In genomic region chr16:89241187-89242003, GRCh38 we compare ENCODE assay signal across 8 cellular contexts. TPM values are rescaled to one million over a fixed set of nuclear protein-coding genes. Genes with fewer than 3 reads are reported as not detected.
DNase-seq lines count a peak whose midpoint lies in the region; ATAC-seq and TF ChIP-seq lines count a peak whose summit lies in the region.

No MANE protein-coding gene starts in this region.

- ATAC-seq in GM21576 (IDR thresholded peaks at IDR 0.05; ENCODE audit: unreplicated experiment) (peak; percentile 57), left ventricle myocardium superior (peak; percentile 80), psoas muscle (peak; percentile 75 to 81 (median 77))

- no peaks in the 10 kb centered on the region for H3K9me3 ChIP-seq in Loucy (ENCODE audit: insufficient read depth, low read depth, low read length)
- H3K9me3 ChIP-seq in psoas muscle = no peaks in the 10 kb centered on the region

- no peaks in the 10 kb centered on the region for H3K79me2 ChIP-seq in Loucy (ENCODE audit: insufficient read depth, low read length)

- no peaks in the 10 kb centered on the region for H3K27me3 ChIP-seq in Loucy (ENCODE audit: insufficient read depth, low read length, poor library complexity, severe bottlenecking)
- H3K27me3 ChIP-seq in psoas muscle (ENCODE audit: insufficient read depth in 3 of 3, low read length in 2 of 3) = no peaks in the 10 kb centered on the region

- H3K9ac ChIP-seq in Loucy (ENCODE audit: low read depth, low read length, poor library complexity, severe bottlenecking) = peak overlapping the region; percentile 76

- H3K36me3 ChIP-seq in Loucy (ENCODE audit: insufficient read depth, low read length) (no peaks in the 10 kb centered on the region), psoas muscle (ENCODE audit: insufficient read depth in 1 of 2, low read depth in 1 of 2) (no peaks in the 10 kb centered on the region), urinary bladder (ENCODE audit: insufficient read depth) (no peaks in the 10 kb centered on the region)

- H3F3A ChIP-seq in Loucy (ENCODE audit: low read depth) = peaks cover 4% of the 10 kb centered on the region; the same call in 1 of the 2 replicates

- H3K9me2 ChIP-seq in Loucy (replicated peaks; ENCODE audit: low read depth, low read length) = no peaks in the 10 kb centered on the region

- intact Hi-C loops in left ventricle myocardium superior (cut with micrococcal nuclease) (no loop called here), psoas muscle (cut with DNase I) (no loop called here)

- H3K27ac ChIP-seq in psoas muscle (peak overlapping the region; percentile 98), urinary bladder (ENCODE audit: low read depth) (peak overlapping the region; percentile 89)

- peak overlapping the region; percentile 70 for H3K4me2 ChIP-seq in Loucy (ENCODE audit: low read depth, low read length, poor library complexity, severe bottlenecking)

- H3K4me3 ChIP-seq in Loucy (ENCODE audit: low read length, poor library complexity, severe bottlenecking) = peak overlapping the region; percentile 80
- H3K4me3 ChIP-seq in psoas muscle = peak overlapping the region; percentile 91
- peak overlapping the region; percentile 39 for H3K4me3 ChIP-seq in urinary bladder (ENCODE audit: low read depth, low read length)

- H3K4me1 ChIP-seq in Loucy (ENCODE audit: insufficient read depth, low read length, poor library complexity, severe bottlenecking) = peaks cover 4% of the 10 kb centered on the region
- H3K4me1 ChIP-seq in psoas muscle = peaks cover 5% of the 10 kb centered on the region
- no peaks in the 10 kb centered on the region for H3K4me1 ChIP-seq in urinary bladder (ENCODE audit: insufficient read depth)

- TF ChIP-seq CTCF in Loucy (conservative IDR thresholded peaks at IDR 0.05; ENCODE audit: low read length) = no peak
- no peak for TF ChIP-seq CTCF in psoas muscle (IDR thresholded peaks at IDR 0.05)

- 3 to 5% (median 3%) methylated on average over 33 to 38 of the region's 39 CpGs for WGBS in psoas muscle, 3 donors
- 5% methylated on average over 37 of the region's 39 CpGs for WGBS in urinary bladder

- H2AFZ ChIP-seq in Loucy (ENCODE audit: low read length) = peak overlapping the region; percentile 84

- no peaks in the 10 kb centered on the region for H4K20me1 ChIP-seq in Loucy (ENCODE audit: insufficient read depth, low read length, poor library complexity, severe bottlenecking)

- DNase-seq in DMS53 treated with DMSO at 0.1 percent for 48 hours (lab: John Stamatoyannopoulos, UW; ENCODE audit: unreplicated experiment) = peak; percentile 51
- DNase-seq in T-helper 1 cell = peak; percentile 76 to 84 (median 81)
- peak; percentile 74 for DNase-seq in amniotic epithelial cell (ENCODE audit: low read depth)
- peak; percentile 75 for DNase-seq in left ventricle myocardium superior
- DNase-seq in psoas muscle = peak; percentile 73 to 89

RNA-seq across cellular contexts. Expression of gene ZNF778, which starts 23.9 kb away (rescaled TPM):
- 8.1 TPM for total RNA-seq in left ventricle myocardium superior
- 10 to 100 TPM; 10.2 to 15.3 (median 12.4) TPM for total RNA-seq in psoas muscle
- 1 to 10 TPM; 2.2 to 9.0 (median 4.6) TPM for polyA plus RNA-seq in psoas muscle
- total RNA-seq in urinary bladder = 9.5 TPM
- polyA plus RNA-seq in urinary bladder = 5.1 TPM

RNA-seq across cellular contexts. Expression of gene SLC22A31, which starts 41.1 kb away (rescaled TPM):
- total RNA-seq in left ventricle myocardium superior = not detected
- total RNA-seq in psoas muscle = not detected
- under 1 TPM in 1 of 3 donors, not detected in 2; 0.03 TPM for polyA plus RNA-seq in psoas muscle
- total RNA-seq in urinary bladder = not detected
- 0.28 TPM for polyA plus RNA-seq in urinary bladder

Comparison
In these comparisons a context has a peak if more than half of its experiments do, and no peak if none do; other contexts are left out.
1. Peak in every context shown above with its lines: DNase-seq, ATAC-seq, H3K4me3 ChIP-seq and H3K27ac ChIP-seq.
2. H3K4me3 ChIP-seq: peak in every context shown above with its lines; median percentile 91 in psoas muscle; 80 in Loucy; 39 in urinary bladder.